1 cellular context compared by ENCODE assay signal in the genomic region with DNA sequence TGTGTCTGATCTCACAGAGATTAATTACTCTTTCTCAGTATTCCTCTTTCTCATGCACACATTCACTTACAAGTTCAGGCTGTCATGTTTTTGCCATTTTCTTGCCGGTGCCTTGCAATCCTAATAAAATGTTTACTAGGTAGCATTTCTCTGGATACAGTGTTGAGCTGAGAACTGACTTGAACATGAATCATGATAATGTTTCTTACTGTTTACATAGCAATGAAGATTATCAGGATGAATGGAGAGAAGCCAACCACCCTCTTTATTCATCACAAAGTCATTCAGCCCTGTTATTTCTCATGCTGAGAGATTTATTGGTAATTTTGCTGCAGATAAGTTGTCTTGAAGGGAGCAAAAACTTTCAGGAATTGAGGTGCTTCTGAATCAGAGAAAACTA.
TF ChIP-seq lines count a peak whose summit lies in the region.

No MANE protein-coding gene starts in this region.

TF ChIP-seq in HEK293, 187 proteins besides CTCF, POLR2A, EP300 and RAD21 (continued from another document and continues in another):
- no peak for TF ChIP-seq ZNF155 (tag by site-specific recombination; IDR thresholded peaks at IDR 0.05)
- TF ChIP-seq ZBTB21 (tag by site-specific recombination; IDR thresholded peaks at IDR 0.05), result peak; percentile 82
- peak; percentile 95 for TF ChIP-seq WT1 (tag by site-specific recombination; IDR thresholded peaks at IDR 0.05)
- TF ChIP-seq, protein P1, sequence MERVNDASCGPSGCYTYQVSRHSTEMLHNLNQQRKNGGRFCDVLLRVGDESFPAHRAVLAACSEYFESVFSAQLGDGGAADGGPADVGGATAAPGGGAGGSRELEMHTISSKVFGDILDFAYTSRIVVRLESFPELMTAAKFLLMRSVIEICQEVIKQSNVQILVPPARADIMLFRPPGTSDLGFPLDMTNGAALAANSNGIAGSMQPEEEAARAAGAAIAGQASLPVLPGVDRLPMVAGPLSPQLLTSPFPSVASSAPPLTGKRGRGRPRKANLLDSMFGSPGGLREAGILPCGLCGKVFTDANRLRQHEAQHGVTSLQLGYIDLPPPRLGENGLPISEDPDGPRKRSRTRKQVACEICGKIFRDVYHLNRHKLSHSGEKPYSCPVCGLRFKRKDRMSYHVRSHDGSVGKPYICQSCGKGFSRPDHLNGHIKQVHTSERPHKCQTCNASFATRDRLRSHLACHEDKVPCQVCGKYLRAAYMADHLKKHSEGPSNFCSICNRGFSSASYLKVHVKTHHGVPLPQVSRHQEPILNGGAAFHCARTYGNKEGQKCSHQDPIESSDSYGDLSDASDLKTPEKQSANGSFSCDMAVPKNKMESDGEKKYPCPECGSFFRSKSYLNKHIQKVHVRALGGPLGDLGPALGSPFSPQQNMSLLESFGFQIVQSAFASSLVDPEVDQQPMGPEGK (tag by site-specific recombination; IDR thresholded peaks at IDR 0.05), result peak; percentile 55; the same call in 1 of the 2 replicates
- TF ChIP-seq ZNF843 (tag by site-specific recombination; IDR thresholded peaks at IDR 0.05), result peak; percentile 99
- no peak for TF ChIP-seq ZNF530 (tag by site-specific recombination; IDR thresholded peaks at IDR 0.05; ENCODE audit: low read depth)
- TF ChIP-seq ZNF114 (tag by site-specific recombination; IDR thresholded peaks at IDR 0.05), result no peak
- peak; percentile 94 for TF ChIP-seq ZNF629 (tag by site-specific recombination; IDR thresholded peaks at IDR 0.05)
- peak; percentile 96 for TF ChIP-seq IKZF3 (tag by site-specific recombination; IDR thresholded peaks at IDR 0.05)
- TF ChIP-seq ZNF621 (tag by site-specific recombination; IDR thresholded peaks at IDR 0.05), result no peak
- peak; percentile 65 for TF ChIP-seq ZNF596 (tag by site-specific recombination; IDR thresholded peaks at IDR 0.05)
- no peak; the same call in 1 of the 2 replicates for TF ChIP-seq ZNF654 (tag by site-specific recombination; IDR thresholded peaks at IDR 0.05; ENCODE audit: low read depth)
- no peak for TF ChIP-seq ZNF664 (tag by site-specific recombination; IDR thresholded peaks at IDR 0.05)
- TF ChIP-seq, protein P2, sequence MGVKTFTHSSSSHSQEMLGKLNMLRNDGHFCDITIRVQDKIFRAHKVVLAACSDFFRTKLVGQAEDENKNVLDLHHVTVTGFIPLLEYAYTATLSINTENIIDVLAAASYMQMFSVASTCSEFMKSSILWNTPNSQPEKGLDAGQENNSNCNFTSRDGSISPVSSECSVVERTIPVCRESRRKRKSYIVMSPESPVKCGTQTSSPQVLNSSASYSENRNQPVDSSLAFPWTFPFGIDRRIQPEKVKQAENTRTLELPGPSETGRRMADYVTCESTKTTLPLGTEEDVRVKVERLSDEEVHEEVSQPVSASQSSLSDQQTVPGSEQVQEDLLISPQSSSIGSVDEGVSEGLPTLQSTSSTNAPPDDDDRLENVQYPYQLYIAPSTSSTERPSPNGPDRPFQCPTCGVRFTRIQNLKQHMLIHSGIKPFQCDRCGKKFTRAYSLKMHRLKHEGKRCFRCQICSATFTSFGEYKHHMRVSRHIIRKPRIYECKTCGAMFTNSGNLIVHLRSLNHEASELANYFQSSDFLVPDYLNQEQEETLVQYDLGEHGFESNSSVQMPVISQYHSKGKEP (tag by site-specific recombination; IDR thresholded peaks at IDR 0.05), result peak; percentile 94
- TF ChIP-seq ZNF48 (tag by site-specific recombination; IDR thresholded peaks at IDR 0.05), result no peak
- TF ChIP-seq ZNF10 (tag by site-specific recombination; IDR thresholded peaks at IDR 0.05), result peak; percentile 85
- TF ChIP-seq ZNF837 (tag by site-specific recombination; IDR thresholded peaks at IDR 0.05), result no peak
- TF ChIP-seq GLI4 (tag by site-specific recombination; IDR thresholded peaks at IDR 0.05), result no peak
- no peak for TF ChIP-seq ZBTB7A (tag by site-specific recombination; IDR thresholded peaks at IDR 0.05; ENCODE audit: low read depth)
- TF ChIP-seq ZNF830 (tag by site-specific recombination; IDR thresholded peaks at IDR 0.05; ENCODE audit: low read depth), result no peak
- no peak for TF ChIP-seq ZNF174 (tag by site-specific recombination; IDR thresholded peaks at IDR 0.05)
- peak; percentile 78; the same call in 1 of the 2 replicates for TF ChIP-seq ZNF610 (tag by site-specific recombination; IDR thresholded peaks at IDR 0.05; ENCODE audit: borderline replicate concordance)
- no peak for TF ChIP-seq ZNF157 (tag by site-specific recombination; IDR thresholded peaks at IDR 0.05)
- TF ChIP-seq ZXDB (tag by site-specific recombination; IDR thresholded peaks at IDR 0.05), result peak; percentile 95
- no peak for TF ChIP-seq ZNF274 (IDR thresholded peaks at IDR 0.05; ENCODE audit: low read length)
- TF ChIP-seq ZNF274 (tag by site-specific recombination; IDR thresholded peaks at IDR 0.05; ENCODE audit: borderline replicate concordance), result no peak
- TF ChIP-seq ZNF473 (tag by site-specific recombination; IDR thresholded peaks at IDR 0.05), result no peak
- TF ChIP-seq ZNF223 (tag by site-specific recombination; IDR thresholded peaks at IDR 0.05), result no peak
- TF ChIP-seq, protein P3, sequence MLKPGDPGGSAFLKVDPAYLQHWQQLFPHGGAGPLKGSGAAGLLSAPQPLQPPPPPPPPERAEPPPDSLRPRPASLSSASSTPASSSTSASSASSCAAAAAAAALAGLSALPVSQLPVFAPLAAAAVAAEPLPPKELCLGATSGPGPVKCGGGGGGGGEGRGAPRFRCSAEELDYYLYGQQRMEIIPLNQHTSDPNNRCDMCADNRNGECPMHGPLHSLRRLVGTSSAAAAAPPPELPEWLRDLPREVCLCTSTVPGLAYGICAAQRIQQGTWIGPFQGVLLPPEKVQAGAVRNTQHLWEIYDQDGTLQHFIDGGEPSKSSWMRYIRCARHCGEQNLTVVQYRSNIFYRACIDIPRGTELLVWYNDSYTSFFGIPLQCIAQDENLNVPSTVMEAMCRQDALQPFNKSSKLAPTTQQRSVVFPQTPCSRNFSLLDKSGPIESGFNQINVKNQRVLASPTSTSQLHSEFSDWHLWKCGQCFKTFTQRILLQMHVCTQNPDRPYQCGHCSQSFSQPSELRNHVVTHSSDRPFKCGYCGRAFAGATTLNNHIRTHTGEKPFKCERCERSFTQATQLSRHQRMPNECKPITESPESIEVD (tag by site-specific recombination; IDR thresholded peaks at IDR 0.05), result peak; percentile 99
- TF ChIP-seq, protein P4, sequence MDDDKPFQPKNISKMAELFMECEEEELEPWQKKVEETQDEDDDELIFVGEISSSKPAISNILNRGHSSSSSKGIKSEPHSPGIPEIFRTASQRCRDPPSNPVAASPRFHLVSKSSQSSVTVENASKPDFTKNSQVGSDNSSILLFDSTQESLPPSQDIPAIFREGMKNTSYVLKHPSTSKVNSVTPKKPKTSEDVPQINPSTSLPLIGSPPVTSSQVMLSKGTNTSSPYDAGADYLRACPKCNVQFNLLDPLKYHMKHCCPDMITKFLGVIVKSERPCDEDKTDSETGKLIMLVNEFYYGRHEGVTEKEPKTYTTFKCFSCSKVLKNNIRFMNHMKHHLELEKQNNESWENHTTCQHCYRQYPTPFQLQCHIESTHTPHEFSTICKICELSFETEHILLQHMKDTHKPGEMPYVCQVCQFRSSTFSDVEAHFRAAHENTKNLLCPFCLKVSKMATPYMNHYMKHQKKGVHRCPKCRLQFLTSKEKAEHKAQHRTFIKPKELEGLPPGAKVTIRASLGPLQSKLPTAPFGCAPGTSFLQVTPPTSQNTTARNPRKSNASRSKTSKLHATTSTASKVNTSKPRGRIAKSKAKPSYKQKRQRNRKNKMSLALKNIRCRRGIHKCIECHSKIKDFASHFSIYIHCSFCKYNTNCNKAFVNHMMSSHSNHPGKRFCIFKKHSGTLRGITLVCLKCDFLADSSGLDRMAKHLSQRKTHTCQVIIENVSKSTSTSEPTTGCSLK (tag by site-specific recombination; IDR thresholded peaks at IDR 0.05), result no peak
- TF ChIP-seq, protein P5, sequence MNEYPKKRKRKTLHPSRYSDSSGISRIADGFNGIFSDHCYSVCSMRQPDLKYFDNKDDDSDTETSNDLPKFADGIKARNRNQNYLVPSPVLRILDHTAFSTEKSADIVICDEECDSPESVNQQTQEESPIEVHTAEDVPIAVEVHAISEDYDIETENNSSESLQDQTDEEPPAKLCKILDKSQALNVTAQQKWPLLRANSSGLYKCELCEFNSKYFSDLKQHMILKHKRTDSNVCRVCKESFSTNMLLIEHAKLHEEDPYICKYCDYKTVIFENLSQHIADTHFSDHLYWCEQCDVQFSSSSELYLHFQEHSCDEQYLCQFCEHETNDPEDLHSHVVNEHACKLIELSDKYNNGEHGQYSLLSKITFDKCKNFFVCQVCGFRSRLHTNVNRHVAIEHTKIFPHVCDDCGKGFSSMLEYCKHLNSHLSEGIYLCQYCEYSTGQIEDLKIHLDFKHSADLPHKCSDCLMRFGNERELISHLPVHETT (tag by site-specific recombination; IDR thresholded peaks at IDR 0.05), result peak; percentile 93
- TF ChIP-seq ZNF423 (tag by site-specific recombination; IDR thresholded peaks at IDR 0.05), result 0 out of 2 replicates have a peak, but pooled peaks have one; percentile 11
- TF ChIP-seq ZNF133 (tag by site-specific recombination; IDR thresholded peaks at IDR 0.05), result no peak
- TF ChIP-seq, protein P6, sequence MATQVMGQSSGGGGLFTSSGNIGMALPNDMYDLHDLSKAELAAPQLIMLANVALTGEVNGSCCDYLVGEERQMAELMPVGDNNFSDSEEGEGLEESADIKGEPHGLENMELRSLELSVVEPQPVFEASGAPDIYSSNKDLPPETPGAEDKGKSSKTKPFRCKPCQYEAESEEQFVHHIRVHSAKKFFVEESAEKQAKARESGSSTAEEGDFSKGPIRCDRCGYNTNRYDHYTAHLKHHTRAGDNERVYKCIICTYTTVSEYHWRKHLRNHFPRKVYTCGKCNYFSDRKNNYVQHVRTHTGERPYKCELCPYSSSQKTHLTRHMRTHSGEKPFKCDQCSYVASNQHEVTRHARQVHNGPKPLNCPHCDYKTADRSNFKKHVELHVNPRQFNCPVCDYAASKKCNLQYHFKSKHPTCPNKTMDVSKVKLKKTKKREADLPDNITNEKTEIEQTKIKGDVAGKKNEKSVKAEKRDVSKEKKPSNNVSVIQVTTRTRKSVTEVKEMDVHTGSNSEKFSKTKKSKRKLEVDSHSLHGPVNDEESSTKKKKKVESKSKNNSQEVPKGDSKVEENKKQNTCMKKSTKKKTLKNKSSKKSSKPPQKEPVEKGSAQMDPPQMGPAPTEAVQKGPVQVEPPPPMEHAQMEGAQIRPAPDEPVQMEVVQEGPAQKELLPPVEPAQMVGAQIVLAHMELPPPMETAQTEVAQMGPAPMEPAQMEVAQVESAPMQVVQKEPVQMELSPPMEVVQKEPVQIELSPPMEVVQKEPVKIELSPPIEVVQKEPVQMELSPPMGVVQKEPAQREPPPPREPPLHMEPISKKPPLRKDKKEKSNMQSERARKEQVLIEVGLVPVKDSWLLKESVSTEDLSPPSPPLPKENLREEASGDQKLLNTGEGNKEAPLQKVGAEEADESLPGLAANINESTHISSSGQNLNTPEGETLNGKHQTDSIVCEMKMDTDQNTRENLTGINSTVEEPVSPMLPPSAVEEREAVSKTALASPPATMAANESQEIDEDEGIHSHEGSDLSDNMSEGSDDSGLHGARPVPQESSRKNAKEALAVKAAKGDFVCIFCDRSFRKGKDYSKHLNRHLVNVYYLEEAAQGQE (tag by site-specific recombination; IDR thresholded peaks at IDR 0.05), result no peak
- TF ChIP-seq, protein P7, sequence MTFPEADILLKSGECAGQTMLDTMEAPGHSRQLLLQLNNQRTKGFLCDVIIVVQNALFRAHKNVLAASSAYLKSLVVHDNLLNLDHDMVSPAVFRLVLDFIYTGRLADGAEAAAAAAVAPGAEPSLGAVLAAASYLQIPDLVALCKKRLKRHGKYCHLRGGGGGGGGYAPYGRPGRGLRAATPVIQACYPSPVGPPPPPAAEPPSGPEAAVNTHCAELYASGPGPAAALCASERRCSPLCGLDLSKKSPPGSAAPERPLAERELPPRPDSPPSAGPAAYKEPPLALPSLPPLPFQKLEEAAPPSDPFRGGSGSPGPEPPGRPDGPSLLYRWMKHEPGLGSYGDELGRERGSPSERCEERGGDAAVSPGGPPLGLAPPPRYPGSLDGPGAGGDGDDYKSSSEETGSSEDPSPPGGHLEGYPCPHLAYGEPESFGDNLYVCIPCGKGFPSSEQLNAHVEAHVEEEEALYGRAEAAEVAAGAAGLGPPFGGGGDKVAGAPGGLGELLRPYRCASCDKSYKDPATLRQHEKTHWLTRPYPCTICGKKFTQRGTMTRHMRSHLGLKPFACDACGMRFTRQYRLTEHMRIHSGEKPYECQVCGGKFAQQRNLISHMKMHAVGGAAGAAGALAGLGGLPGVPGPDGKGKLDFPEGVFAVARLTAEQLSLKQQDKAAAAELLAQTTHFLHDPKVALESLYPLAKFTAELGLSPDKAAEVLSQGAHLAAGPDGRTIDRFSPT (tag by site-specific recombination; IDR thresholded peaks at IDR 0.05), result peak; percentile 83
- TF ChIP-seq ZNF266 (tag by site-specific recombination; IDR thresholded peaks at IDR 0.05; ENCODE audit: low read depth), result no peak
- no peak for TF ChIP-seq ZNF777 (tag by site-specific recombination; IDR thresholded peaks at IDR 0.05; ENCODE audit: borderline replicate concordance)
- TF ChIP-seq ZNF571 (tag by site-specific recombination; IDR thresholded peaks at IDR 0.05), result no peak
- no peak for TF ChIP-seq ZNF426 (tag by site-specific recombination; IDR thresholded peaks at IDR 0.05)
- no peak for TF ChIP-seq YY2 (tag by site-specific recombination; IDR thresholded peaks at IDR 0.05)
- TF ChIP-seq SCRT1 (tag by site-specific recombination; IDR thresholded peaks at IDR 0.05; ENCODE audit: borderline replicate concordance), result peak; percentile 74
- no peak for TF ChIP-seq ZNF211 (tag by site-specific recombination; IDR thresholded peaks at IDR 0.05; ENCODE audit: low read depth)
- TF ChIP-seq GLIS1 (tag by site-specific recombination; IDR thresholded peaks at IDR 0.05), result 0 out of 2 replicates have a peak, but pooled peaks have one; percentile 29
- peak; percentile 73 for TF ChIP-seq ZBTB17 (tag by site-specific recombination; IDR thresholded peaks at IDR 0.05)
- no peak for TF ChIP-seq ZNF555 (tag by site-specific recombination; conservative IDR thresholded peaks at IDR 0.05)
- TF ChIP-seq, protein P8, sequence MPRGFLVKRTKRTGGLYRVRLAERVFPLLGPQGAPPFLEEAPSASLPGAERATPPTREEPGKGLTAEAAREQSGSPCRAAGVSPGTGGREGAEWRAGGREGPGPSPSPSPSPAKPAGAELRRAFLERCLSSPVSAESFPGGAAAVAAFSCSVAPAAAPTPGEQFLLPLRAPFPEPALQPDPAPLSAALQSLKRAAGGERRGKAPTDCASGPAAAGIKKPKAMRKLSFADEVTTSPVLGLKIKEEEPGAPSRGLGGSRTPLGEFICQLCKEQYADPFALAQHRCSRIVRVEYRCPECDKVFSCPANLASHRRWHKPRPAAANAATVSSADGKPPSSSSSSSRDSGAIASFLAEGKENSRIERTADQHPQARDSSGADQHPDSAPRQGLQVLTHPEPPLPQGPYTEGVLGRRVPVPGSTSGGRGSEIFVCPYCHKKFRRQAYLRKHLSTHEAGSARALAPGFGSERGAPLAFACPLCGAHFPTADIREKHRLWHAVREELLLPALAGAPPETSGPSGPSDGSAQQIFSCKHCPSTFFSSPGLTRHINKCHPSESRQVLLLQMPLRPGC (tag by site-specific recombination; IDR thresholded peaks at IDR 0.05), result peak; percentile 97
- peak; percentile 22; the same call in 1 of the 2 replicates for TF ChIP-seq SP2 (tag by site-specific recombination; IDR thresholded peaks at IDR 0.05)
- no peak for TF ChIP-seq ZNF292 (tag by site-specific recombination; IDR thresholded peaks at IDR 0.05; ENCODE audit: borderline replicate concordance, low read depth)
- no peak for TF ChIP-seq ZNF514 (tag by site-specific recombination; IDR thresholded peaks at IDR 0.05)
- no peak for TF ChIP-seq PRDM1 (tag by site-specific recombination; IDR thresholded peaks at IDR 0.05)
- TF ChIP-seq ZNF324 (tag by site-specific recombination; IDR thresholded peaks at IDR 0.05), result peak; percentile 72
